ENCODE assay signal across 36 cellular contexts in genomic region chr6:159112714-159113113, GRCh38. TPM values are rescaled to one million over a fixed set of nuclear protein-coding genes. Genes with fewer than 3 reads are reported as not detected.
"Had no signal": no experiment of that assay in that cellular context is flagged by ENCODE, and none has a peak within 500 bp of the region (broad histone marks: within the 10 kb centered on the region; RNA-seq: fewer than 3 reads in every experiment).

No MANE protein-coding gene starts in this region.

- H3K9me3 ChIP-seq: ascending aorta, gastrocnemius medialis, heart left ventricle had no signal

- H3K4me3 Mint-ChIP-seq: activated B cell treated with CpG ODN at 0.5 μM for 24 hours; activated CD4-positive, alpha-beta memory T cell treated with anti-CD3 and anti-CD28 coated beads for 36 hours; activated CD8-positive, alpha-beta memory T cell treated with anti-CD3 and anti-CD28 coated beads, Interleukin-2, amount 10 ng/mL, durations not matched to agents 7 days and 5 days; activated CD8-positive, alpha-beta T cell treated with anti-CD3 and anti-CD28 coated beads, Interleukin-2, amount 10 ng/mL, durations not matched to agents 7 days and 5 days; activated naive CD4-positive, alpha-beta T cell treated with anti-CD3 and anti-CD28 coated beads, Interleukin-2, amount 10 ng/mL, durations not matched to agents 7 days and 5 days; activated naive CD8-positive, alpha-beta T cell treated with anti-CD3 and anti-CD28 coated beads, Interleukin-2, amount 10 ng/mL, durations not matched to agents 7 days and 5 days; central memory CD8-positive, alpha-beta T cell; dendritic cell treated with granulocyte-macrophage colony-stimulating factor and Interleukin-4, amounts not matched to agents 40 ng/mL and 50 ng/mL, for 4 days; endodermal cell; T-cell; T-helper 1 cell treated with Interleukin-12 subunit alpha and Interleukin-12 subunit beta and Interleukin-4 antibody, amounts not matched to agents 30 μg/mL and 1 μg/mL, for 36 hours; T-helper 2 cell treated with Interferon-gamma antibody and Interleukin-4, amounts not matched to agents 5 μg/mL and 100 μg/mL, for 36 hours had no signal

- H3K36me3 Mint-ChIP-seq: activated CD4-positive, alpha-beta memory T cell treated with anti-CD3 and anti-CD28 coated beads for 36 hours; activated CD8-positive, alpha-beta memory T cell treated with anti-CD3 and anti-CD28 coated beads, Interleukin-2, amount 10 ng/mL, durations not matched to agents 7 days and 5 days; activated naive CD4-positive, alpha-beta T cell treated with anti-CD3 and anti-CD28 coated beads, Interleukin-2, amount 10 ng/mL, durations not matched to agents 7 days and 5 days; activated naive CD4-positive, alpha-beta T cell treated with anti-CD3 and anti-CD28 coated beads, Interleukin-2, amount 50 U/mL, for 72 hours; activated naive CD8-positive, alpha-beta T cell treated with anti-CD3 and anti-CD28 coated beads, Interleukin-2, amount 10 ng/mL, durations not matched to agents 7 days and 5 days; T-cell had no signal

- H3K27me3 ChIP-seq: ascending aorta, brain microvascular endothelial cell, dorsolateral prefrontal cortex, foreskin keratinocyte, gastrocnemius medialis, heart left ventricle had no signal

- H3K27me3 Mint-ChIP-seq: activated B cell treated with CpG ODN at 0.5 μM for 24 hours; activated CD4-positive, alpha-beta memory T cell treated with anti-CD3 and anti-CD28 coated beads for 36 hours; activated CD8-positive, alpha-beta memory T cell treated with anti-CD3 and anti-CD28 coated beads, Interleukin-2, amount 10 ng/mL, durations not matched to agents 7 days and 5 days; activated naive CD8-positive, alpha-beta T cell treated with anti-CD3 and anti-CD28 coated beads, Interleukin-2, amount 10 ng/mL, durations not matched to agents 7 days and 5 days; central memory CD8-positive, alpha-beta T cell; dendritic cell treated with granulocyte-macrophage colony-stimulating factor and Interleukin-4, amounts not matched to agents 40 ng/mL and 50 ng/mL, for 4 days; T-cell had no signal

- H3K4me1 ChIP-seq: ascending aorta, foreskin keratinocyte had no signal

- H3K27ac Mint-ChIP-seq: activated B cell treated with CpG ODN at 0.5 μM for 24 hours; activated CD4-positive, alpha-beta memory T cell treated with anti-CD3 and anti-CD28 coated beads for 36 hours; activated CD8-positive, alpha-beta memory T cell treated with anti-CD3 and anti-CD28 coated beads, Interleukin-2, amount 10 ng/mL, durations not matched to agents 7 days and 5 days; activated CD8-positive, alpha-beta T cell treated with anti-CD3 and anti-CD28 coated beads, Interleukin-2, amount 10 ng/mL, durations not matched to agents 7 days and 5 days; activated naive CD4-positive, alpha-beta T cell treated with anti-CD3 and anti-CD28 coated beads, Interleukin-2, amount 10 ng/mL, durations not matched to agents 7 days and 5 days; activated naive CD4-positive, alpha-beta T cell treated with anti-CD3 and anti-CD28 coated beads, Interleukin-2, amount 50 U/mL, for 72 hours; activated naive CD8-positive, alpha-beta T cell treated with anti-CD3 and anti-CD28 coated beads, Interleukin-2, amount 10 ng/mL, durations not matched to agents 7 days and 5 days; endodermal cell; T-cell; T-helper 1 cell treated with Interleukin-12 subunit alpha and Interleukin-12 subunit beta and Interleukin-4 antibody, amounts not matched to agents 30 μg/mL and 1 μg/mL, for 36 hours; T-helper 2 cell treated with Interferon-gamma antibody and Interleukin-4, amounts not matched to agents 5 μg/mL and 100 μg/mL, for 36 hours had no signal

- ATAC-seq: activated CD4-positive, CD25-positive, alpha-beta regulatory T cell treated with anti-CD3 and anti-CD28 coated beads, Interleukin-2, amount 50 U/mL, for 24 hours; activated CD8-positive, alpha-beta memory T cell treated with anti-CD3 and anti-CD28 coated beads, Interleukin-2, amount 10 ng/mL, durations not matched to agents 7 days and 5 days; activated CD8-positive, alpha-beta T cell treated with anti-CD3 and anti-CD28 coated beads, Interleukin-2, amount 10 ng/mL, durations not matched to agents 7 days and 5 days; activated naive CD4-positive, alpha-beta T cell treated with anti-CD3 and anti-CD28 coated beads, Interleukin-2, amount 50 U/mL, for 72 hours; esophagus mucosa; gastrocnemius medialis; heart left ventricle; T-cell had no signal

- DNase-seq: activated B cell treated with CpG ODN at 0.5 μM for 24 hours; activated CD4-positive, alpha-beta memory T cell treated with anti-CD3 and anti-CD28 coated beads for 36 hours; activated CD4-positive, alpha-beta T cell treated with anti-CD3 and anti-CD28 coated beads for 48 hours; activated CD8-positive, alpha-beta memory T cell treated with anti-CD3 and anti-CD28 coated beads, Interleukin-2, amount 10 ng/mL, durations not matched to agents 7 days and 5 days; activated CD8-positive, alpha-beta memory T cell treated with anti-CD3 and anti-CD28 coated beads, Interleukin-2, amount 50 U/mL, for 4 hours; activated CD8-positive, alpha-beta T cell treated with anti-CD3 and anti-CD28 coated beads, Interleukin-2, amount 10 ng/mL, durations not matched to agents 7 days and 5 days; activated gamma-delta T cell; activated naive CD4-positive, alpha-beta T cell; activated naive CD4-positive, alpha-beta T cell treated with anti-CD3 and anti-CD28 coated beads, Interleukin-2, amount 10 ng/mL, durations not matched to agents 7 days and 5 days; activated naive CD8-positive, alpha-beta T cell treated with anti-CD3 and anti-CD28 coated beads, Interleukin-2, amount 10 ng/mL, durations not matched to agents 7 days and 5 days; activated T-cell treated with anti-CD3 and anti-CD28 coated beads, Interleukin-2, amount 50 U/mL, for 1 hour; activated T-cell treated with anti-CD3 and anti-CD28 coated beads, Interleukin-2, amount 50 U/mL, for 48 hours; brain microvascular endothelial cell; dorsolateral prefrontal cortex; effector memory CD4-positive, alpha-beta T cell; endodermal cell; foreskin keratinocyte; gastrocnemius medialis; glutamatergic neuron; heart left ventricle; SW 1271; T-cell; T1000; WERI-Rb-1 had no signal

- H3K27ac ChIP-seq: ascending aorta, brain microvascular endothelial cell, coronary artery, dorsolateral prefrontal cortex, foreskin keratinocyte, gastrocnemius medialis, heart left ventricle, WERI-Rb-1 had no signal

- H3K9me3 Mint-ChIP-seq: activated B cell treated with CpG ODN at 0.5 μM for 24 hours; activated CD4-positive, alpha-beta memory T cell treated with anti-CD3 and anti-CD28 coated beads for 36 hours; activated naive CD4-positive, alpha-beta T cell treated with anti-CD3 and anti-CD28 coated beads, Interleukin-2, amount 10 ng/mL, durations not matched to agents 7 days and 5 days; activated naive CD4-positive, alpha-beta T cell treated with anti-CD3 and anti-CD28 coated beads, Interleukin-2, amount 50 U/mL, for 72 hours; activated naive CD8-positive, alpha-beta T cell treated with anti-CD3 and anti-CD28 coated beads, Interleukin-2, amount 10 ng/mL, durations not matched to agents 7 days and 5 days; central memory CD8-positive, alpha-beta T cell; dendritic cell treated with granulocyte-macrophage colony-stimulating factor and Interleukin-4, amounts not matched to agents 40 ng/mL and 50 ng/mL, for 4 days; endodermal cell; T-cell; T-helper 1 cell treated with Interleukin-12 subunit alpha and Interleukin-12 subunit beta and Interleukin-4 antibody, amounts not matched to agents 30 μg/mL and 1 μg/mL, for 36 hours; T-helper 2 cell treated with Interferon-gamma antibody and Interleukin-4, amounts not matched to agents 5 μg/mL and 100 μg/mL, for 36 hours had no signal

- H3K36me3 ChIP-seq: ascending aorta, brain microvascular endothelial cell, gastrocnemius medialis, heart left ventricle, WERI-Rb-1 had no signal

- H3K4me3 ChIP-seq: ascending aorta, coronary artery, dorsolateral prefrontal cortex, gastrocnemius medialis, heart left ventricle had no signal

RNA-seq across cellular contexts. Expression of gene FNDC1, which starts 56.5 kb away (rescaled TPM):
- total RNA-seq: activated B cell treated with CpG ODN at 0.5 μM for 24 hours; activated CD4-positive, alpha-beta memory T cell treated with anti-CD3 and anti-CD28 coated beads for 36 hours; activated CD8-positive, alpha-beta memory T cell treated with anti-CD3 and anti-CD28 coated beads for 36 hours; activated CD8-positive, alpha-beta memory T cell treated with anti-CD3 and anti-CD28 coated beads, Interleukin-2, amount 10 ng/mL, durations not matched to agents 7 days and 5 days; activated CD8-positive, alpha-beta T cell treated with anti-CD3 and anti-CD28 coated beads, Interleukin-2, amount 10 ng/mL, durations not matched to agents 7 days and 5 days; activated naive CD8-positive, alpha-beta T cell treated with anti-CD3 and anti-CD28 coated beads, Interleukin-2, amount 10 ng/mL, durations not matched to agents 7 days and 5 days; bronchial epithelial cell; epithelial cell of proximal tubule had no signal
